Comparison of ENCODE assay signal across 11 cellular contexts in the genomic region with DNA sequence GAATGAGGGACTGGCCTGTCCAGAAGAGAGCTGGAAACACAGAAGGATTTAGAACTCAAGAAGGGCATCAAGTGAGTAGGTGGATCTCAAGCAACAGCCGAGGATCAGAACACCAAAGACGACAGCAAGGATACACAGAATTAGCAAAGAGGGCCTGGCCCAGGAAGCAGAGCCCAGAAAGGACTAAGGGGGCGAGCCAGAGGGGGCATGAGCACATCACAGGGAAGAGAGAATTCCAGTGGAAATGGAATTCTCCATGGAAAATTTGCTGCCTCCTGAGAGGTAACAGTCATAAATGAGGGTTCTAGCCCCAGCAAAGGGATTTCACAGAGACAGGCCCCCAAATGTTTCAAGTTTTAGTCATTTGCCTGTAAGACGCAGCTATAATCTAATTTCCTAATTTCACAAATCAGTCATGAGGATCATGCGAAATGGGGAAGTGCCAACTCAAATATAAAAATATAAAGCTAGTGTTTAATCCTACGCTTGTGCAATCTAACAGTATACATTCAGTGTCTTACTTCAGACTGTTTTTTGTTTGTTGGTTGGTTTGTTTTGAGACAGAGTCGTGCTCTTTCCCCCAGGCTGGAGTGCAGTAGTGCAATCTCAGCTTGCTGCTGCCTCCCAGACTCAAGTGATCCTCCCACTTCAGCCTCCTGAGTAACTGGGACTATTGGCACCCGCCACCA. TPM values are rescaled to one million over a fixed set of nuclear protein-coding genes. Genes with fewer than 3 reads are reported as not detected.
DNase-seq lines count a peak whose midpoint lies in the region; ATAC-seq and TF ChIP-seq lines count a peak whose summit lies in the region.
"Had no signal": no experiment of that assay in that cellular context is flagged by ENCODE, and none has a peak within 500 bp of the region (broad histone marks: within the 10 kb centered on the region; RNA-seq: fewer than 3 reads in every experiment).

No MANE protein-coding gene starts in this region.

- WGBS in suprapubic skin: 79% methylated on average over 8 of the region's 8 CpGs

- H3K27ac ChIP-seq in suprapubic skin: peak overlapping the region; percentile 74

- no peaks in the 10 kb centered on the region for H3K36me3 ChIP-seq in suprapubic skin

- peaks cover 88% of the 10 kb centered on the region for H3K4me1 Mint-ChIP-seq in activated CD4-positive, alpha-beta T cell treated with anti-CD3 and anti-CD28 coated beads for 36 hours
- peaks cover 82% of the 10 kb centered on the region for H3K4me1 Mint-ChIP-seq in activated CD4-positive, alpha-beta memory T cell treated with anti-CD3 and anti-CD28 coated beads, Interleukin-2, amount 10 ng/mL, durations not matched to agents 7 days and 5 days

- H3K9me3 ChIP-seq in suprapubic skin: no peaks in the 10 kb centered on the region
- H3K9me3 ChIP-seq: body of pancreas had no signal

- peak; percentile 17 for DNase-seq in activated CD4-positive, alpha-beta T cell treated with anti-CD3 and anti-CD28 coated beads for 36 hours
- DNase-seq in activated CD4-positive, alpha-beta T cell treated with anti-CD3 and anti-CD28 coated beads for 1 hour: no peak
- DNase-seq in activated CD4-positive, alpha-beta memory T cell treated with anti-CD3 and anti-CD28 coated beads, Interleukin-2, amount 10 ng/mL, durations not matched to agents 7 days and 5 days: no peak
- DNase-seq in fibroblast of peridontal ligament (ENCODE audit: extremely low read depth) (peak; percentile 44), suprapubic skin (ENCODE audit: low spot score in 2 of 2) (no peak), NCI-H2196 (lab: John Stamatoyannopoulos, UW; ENCODE audit: unreplicated experiment) (no peak)
- DNase-seq: ACHN, body of pancreas, SHP77 treated with DMSO at 0.1 percent for 48 hours had no signal

- TF ChIP-seq POLR2A in suprapubic skin (IDR thresholded peaks at IDR 0.05): no peak

- CTCF ChIA-PET in activated CD4-positive, alpha-beta T cell treated with anti-CD3 and anti-CD28 coated beads for 36 hours (lab: Charles Lee): interaction anchor here (0.7 to 1.9 kb wide), 10 partner anchors 10 to 111 kb away, joined by 3 to 12 read pairs (median 4); no protein-coding TSS in a partner anchor
- CTCF ChIA-PET in activated CD4-positive, alpha-beta memory T cell treated with anti-CD3 and anti-CD28 coated beads, Interleukin-2, amount 10 ng/mL, durations not matched to agents 7 days and 5 days (lab: Charles Lee): interaction anchor here (0.7 to 2.4 kb wide), 8 partner anchors 11 to 111 kb away, joined by 3 to 8 read pairs (median 3); no protein-coding TSS in a partner anchor

- no peaks in the 10 kb centered on the region for H3K27me3 Mint-ChIP-seq in activated CD4-positive, alpha-beta T cell treated with anti-CD3 and anti-CD28 coated beads for 36 hours
- no peaks in the 10 kb centered on the region for H3K27me3 Mint-ChIP-seq in activated CD4-positive, alpha-beta memory T cell treated with anti-CD3 and anti-CD28 coated beads, Interleukin-2, amount 10 ng/mL, durations not matched to agents 7 days and 5 days

- ATAC-seq in activated CD4-positive, alpha-beta T cell treated with anti-CD3 and anti-CD28 coated beads for 36 hours: no peak
- ATAC-seq in HG02623 (IDR thresholded peaks at IDR 0.05; ENCODE audit: unreplicated experiment) (no peak), HG03139 (IDR thresholded peaks at IDR 0.05; ENCODE audit: unreplicated experiment) (no peak)
- ATAC-seq: body of pancreas had no signal

- TF ChIP-seq CTCF in suprapubic skin (IDR thresholded peaks at IDR 0.05): no peak

- H3K4me3 Mint-ChIP-seq in activated CD4-positive, alpha-beta T cell treated with anti-CD3 and anti-CD28 coated beads for 36 hours: peak overlapping the region; percentile 59
- H3K4me3 Mint-ChIP-seq in activated CD4-positive, alpha-beta memory T cell treated with anti-CD3 and anti-CD28 coated beads, Interleukin-2, amount 10 ng/mL, durations not matched to agents 7 days and 5 days: peak overlapping the region; percentile 49

- H3K27me3 ChIP-seq in suprapubic skin: no peaks in the 10 kb centered on the region
- H3K27me3 ChIP-seq: body of pancreas had no signal

- POLR2A ChIA-PET in activated CD4-positive, alpha-beta T cell treated with anti-CD3 and anti-CD28 coated beads for 36 hours (lab: Charles Lee): interaction anchor here (0.6 to 2.7 kb wide), 12 partner anchors 10 to 110 kb away, joined by 3 to 13 read pairs (median 6); no protein-coding TSS in a partner anchor
- POLR2A ChIA-PET in activated CD4-positive, alpha-beta memory T cell treated with anti-CD3 and anti-CD28 coated beads, Interleukin-2, amount 10 ng/mL, durations not matched to agents 7 days and 5 days (lab: Charles Lee): interaction anchor here (0.8 to 10.2 kb wide), 24 partner anchors 8 to 110 kb away, joined by 3 to 97 read pairs (median 5); partner anchors contain the start of genes FNBP1 and GPR107

- intact Hi-C loops in activated CD4-positive, alpha-beta T cell treated with anti-CD3 and anti-CD28 coated beads for 36 hours (cut with DNase I, micrococcal nuclease): no loop called here

- H3K36me3 Mint-ChIP-seq in activated CD4-positive, alpha-beta T cell treated with anti-CD3 and anti-CD28 coated beads for 36 hours (ENCODE audit: low read depth): peaks cover 58% of the 10 kb centered on the region
- H3K36me3 Mint-ChIP-seq in activated CD4-positive, alpha-beta memory T cell treated with anti-CD3 and anti-CD28 coated beads, Interleukin-2, amount 10 ng/mL, durations not matched to agents 7 days and 5 days (ENCODE audit: low read depth): peaks cover 58% of the 10 kb centered on the region

- H3K9me3 Mint-ChIP-seq in activated CD4-positive, alpha-beta T cell treated with anti-CD3 and anti-CD28 coated beads for 36 hours (ENCODE audit: low read depth): no peaks in the 10 kb centered on the region
- no peaks in the 10 kb centered on the region for H3K9me3 Mint-ChIP-seq in activated CD4-positive, alpha-beta memory T cell treated with anti-CD3 and anti-CD28 coated beads, Interleukin-2, amount 10 ng/mL, durations not matched to agents 7 days and 5 days

- H3K27ac Mint-ChIP-seq in activated CD4-positive, alpha-beta T cell treated with anti-CD3 and anti-CD28 coated beads for 36 hours: peak overlapping the region; percentile 96
- H3K27ac Mint-ChIP-seq in activated CD4-positive, alpha-beta memory T cell treated with anti-CD3 and anti-CD28 coated beads, Interleukin-2, amount 10 ng/mL, durations not matched to agents 7 days and 5 days: peak overlapping the region; percentile 87

- H3K4me3 ChIP-seq in suprapubic skin: no peak overlapping the region
- H3K4me3 ChIP-seq: body of pancreas had no signal

- no peak for TF ChIP-seq EP300 in suprapubic skin (IDR thresholded peaks at IDR 0.05)

- peaks cover 30% of the 10 kb centered on the region for H3K4me1 ChIP-seq in suprapubic skin

RNA-seq across cellular contexts. Expression of gene FNBP1, which starts 46.7 kb away (rescaled TPM):
- 100 to 1,000 TPM; 254 to 354 TPM for total RNA-seq in activated CD4-positive, alpha-beta T cell treated with anti-CD3 and anti-CD28 coated beads for 36 hours
- total RNA-seq in activated CD4-positive, alpha-beta memory T cell treated with anti-CD3 and anti-CD28 coated beads, Interleukin-2, amount 10 ng/mL, durations not matched to agents 7 days and 5 days: 100 to 1,000 TPM; 208 to 213 TPM
- total RNA-seq in suprapubic skin: 10 to 100 TPM; 23.7 to 50.5 (median 43.3) TPM

RNA-seq across cellular contexts. Expression of gene GPR107, which starts 57.4 kb away (rescaled TPM):
- 10 to 100 TPM; 17.7 to 19.7 TPM for total RNA-seq in activated CD4-positive, alpha-beta T cell treated with anti-CD3 and anti-CD28 coated beads for 36 hours
- total RNA-seq in activated CD4-positive, alpha-beta memory T cell treated with anti-CD3 and anti-CD28 coated beads, Interleukin-2, amount 10 ng/mL, durations not matched to agents 7 days and 5 days: 10 to 100 TPM; 25.1 to 26.3 TPM
- total RNA-seq in suprapubic skin: 10 to 100 TPM; 24.6 to 41.8 (median 34.1) TPM

Comparison
In these comparisons a context has a peak if more than half of its experiments do, and no peak if none do; other contexts are left out.
1. DNase-seq: peak in activated CD4-positive, alpha-beta T cell treated with anti-CD3 and anti-CD28 coated beads for 36 hours (single experiment) and fibroblast of peridontal ligament (single experiment); none in activated CD4-positive, alpha-beta T cell treated with anti-CD3 and anti-CD28 coated beads for 1 hour (single experiment), activated CD4-positive, alpha-beta memory T cell treated with anti-CD3 and anti-CD28 coated beads, Interleukin-2, amount 10 ng/mL, durations not matched to agents 7 days and 5 days (single experiment), suprapubic skin (0 of 2) and NCI-H2196 (single experiment).
2. RNA of gene FNBP1, which starts 46.7 kb away (total RNA-seq): 254 to 354 TPM in activated CD4-positive, alpha-beta T cell treated with anti-CD3 and anti-CD28 coated beads for 36 hours and 208 to 213 TPM in activated CD4-positive, alpha-beta memory T cell treated with anti-CD3 and anti-CD28 coated beads, Interleukin-2, amount 10 ng/mL, durations not matched to agents 7 days and 5 days; 23.7 to 50.5 TPM in suprapubic skin; every median in the first group is over 4 times any median in the second.